19 cellular contexts compared by ENCODE assay signal in the genomic region with DNA sequence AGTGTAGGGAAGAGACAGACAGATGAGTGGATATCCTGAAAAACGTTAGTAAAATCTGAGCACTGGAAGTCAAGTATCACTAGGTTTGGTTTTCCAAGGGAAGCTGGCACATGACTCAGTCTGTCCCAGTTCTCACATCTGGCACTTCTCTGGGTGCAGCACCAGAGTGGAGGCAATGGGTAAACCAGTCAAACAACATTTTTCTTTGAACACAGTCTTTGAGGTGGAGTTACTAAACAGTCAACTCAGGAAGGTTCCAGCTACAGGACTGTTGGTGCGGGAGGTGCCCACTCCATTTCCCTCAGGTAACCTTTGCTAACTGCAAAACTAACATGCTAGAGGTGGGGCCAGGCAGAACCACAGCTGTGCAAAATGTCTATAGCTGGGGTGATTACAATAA.
DNase-seq lines count a peak whose midpoint lies in the region; ATAC-seq and TF ChIP-seq lines count a peak whose summit lies in the region.
"Had no signal": no experiment of that assay in that cellular context is flagged by ENCODE, and none has a peak within 500 bp of the region (broad histone marks: within the 10 kb centered on the region; RNA-seq: fewer than 3 reads in every experiment).

No MANE protein-coding gene starts in this region.

- DNase-seq in Calu3 (peak; percentile 54), NCI-H510A (lab: John Stamatoyannopoulos, UW) (peak; percentile 40), epithelial cell of esophagus (ENCODE audit: low read depth) (peak; percentile 95), lung (ENCODE audit: low spot score) (peak; percentile 53), RPMI8226 (no peak), NCI-H2227 (lab: John Stamatoyannopoulos, UW; ENCODE audit: unreplicated experiment) (no peak)
- no peak for DNase-seq in activated CD8-positive, alpha-beta T cell treated with anti-CD3 and anti-CD28 coated beads, Interleukin-2, amount 10 ng/mL, durations not matched to agents 7 days and 5 days
- no peak for DNase-seq in naive thymus-derived CD8-positive, alpha-beta T cell
- DNase-seq: activated gamma-delta T cell treated with Interleukin-2 at 50 U/mL for 16 hours; central memory CD4-positive, alpha-beta T cell; MG63; NCI-H1694; NCI-H446; posterior cingulate gyrus; stimulated activated CD4-positive, alpha-beta T cell treated with anti-CD3 and anti-CD28 coated beads, Interleukin-4, amount 100 ng/mL, for 1 hour had no signal

- H3K9me3 ChIP-seq in lung (ENCODE audit: control insufficient read depth in 2 of 2, insufficient read depth in 1 of 2, low read length in 1 of 2), result no peaks in the 10 kb centered on the region
- H3K9me3 ChIP-seq: BLaER1, MG63 had no signal

- peaks cover 21% of the 10 kb centered on the region for H3K36me3 Mint-ChIP-seq in Calu3 (ENCODE audit: insufficient read depth, unreplicated experiment)
- no peaks in the 10 kb centered on the region for H3K36me3 Mint-ChIP-seq in activated CD8-positive, alpha-beta T cell treated with anti-CD3 and anti-CD28 coated beads, Interleukin-2, amount 10 ng/mL, durations not matched to agents 7 days and 5 days (ENCODE audit: low read depth)
- peaks cover 0 to 20% (median 2%) of the 10 kb centered on the region in 3 donors for H3K36me3 Mint-ChIP-seq in naive thymus-derived CD8-positive, alpha-beta T cell
- H3K36me3 Mint-ChIP-seq: memory B cell; natural killer cell treated with Interleukin-12 subunit alpha and Interleukin-12 subunit beta and Interleukin-15 and Interleukin-18, amount 100 ng/mL, for 72 hours had no signal

- H3K4me1 Mint-ChIP-seq in Calu3 (ENCODE audit: low read depth, unreplicated experiment), result peaks cover 24% of the 10 kb centered on the region
- H3K4me1 Mint-ChIP-seq in activated CD8-positive, alpha-beta T cell treated with anti-CD3 and anti-CD28 coated beads, Interleukin-2, amount 10 ng/mL, durations not matched to agents 7 days and 5 days (ENCODE audit: low read depth), result no peaks in the 10 kb centered on the region
- H3K4me1 Mint-ChIP-seq in naive thymus-derived CD8-positive, alpha-beta T cell, result no peaks in the 10 kb centered on the region
- H3K4me1 Mint-ChIP-seq: memory B cell had no signal

- WGBS in lung, 2 donors, result 59 to 65% methylated on average over 2 of the region's 2 CpGs

- intact Hi-C loops in Calu3 (cut with micrococcal nuclease; ENCODE audit: unreplicated experiment), result no loop called here

- H3K4me1 ChIP-seq in lung (ENCODE audit: control insufficient read depth in 2 of 2, insufficient read depth in 2 of 2, low read length in 2 of 2), result no peaks in the 10 kb centered on the region

- H3K36me3 ChIP-seq in lung (ENCODE audit: control insufficient read depth in 2 of 2, insufficient read depth in 2 of 2, low read length in 2 of 2), result no peaks in the 10 kb centered on the region
- H3K36me3 ChIP-seq: BLaER1, MG63 had no signal

- no peaks in the 10 kb centered on the region for H3K27me3 Mint-ChIP-seq in Calu3 (ENCODE audit: unreplicated experiment)
- peaks cover 2% of the 10 kb centered on the region for H3K27me3 Mint-ChIP-seq in activated CD8-positive, alpha-beta T cell treated with anti-CD3 and anti-CD28 coated beads, Interleukin-2, amount 10 ng/mL, durations not matched to agents 7 days and 5 days (ENCODE audit: low read depth)
- H3K27me3 Mint-ChIP-seq in naive thymus-derived CD8-positive, alpha-beta T cell, result peaks cover 0 to 3% (median 0%) of the 10 kb centered on the region in 5 donors

- H3K27ac Mint-ChIP-seq in Calu3 (ENCODE audit: unreplicated experiment), result peak overlapping the region; percentile 85
- no peak overlapping the region for H3K27ac Mint-ChIP-seq in activated CD8-positive, alpha-beta T cell treated with anti-CD3 and anti-CD28 coated beads, Interleukin-2, amount 10 ng/mL, durations not matched to agents 7 days and 5 days
- no peak overlapping the region for H3K27ac Mint-ChIP-seq in naive thymus-derived CD8-positive, alpha-beta T cell
- H3K27ac Mint-ChIP-seq: GM23338; memory B cell; natural killer cell treated with Interleukin-12 subunit alpha and Interleukin-12 subunit beta and Interleukin-15 and Interleukin-18, amount 100 ng/mL, for 72 hours had no signal

- H3K4me3 ChIP-seq in epithelial cell of esophagus (ENCODE audit: low read length) (no peak overlapping the region), lung (no peak overlapping the region)
- H3K4me3 ChIP-seq: BLaER1, GM23338, MG63 had no signal

- H3K9me3 Mint-ChIP-seq in Calu3 (ENCODE audit: low read depth, unreplicated experiment), result no peaks in the 10 kb centered on the region
- no peaks in the 10 kb centered on the region for H3K9me3 Mint-ChIP-seq in activated CD8-positive, alpha-beta T cell treated with anti-CD3 and anti-CD28 coated beads, Interleukin-2, amount 10 ng/mL, durations not matched to agents 7 days and 5 days (ENCODE audit: insufficient read depth)
- H3K9me3 Mint-ChIP-seq in naive thymus-derived CD8-positive, alpha-beta T cell, result no peaks in the 10 kb centered on the region
- H3K9me3 Mint-ChIP-seq: memory B cell had no signal

- no peak overlapping the region for H3K27ac ChIP-seq in lung (ENCODE audit: low read depth in 1 of 2, low read length in 1 of 2)
- H3K27ac ChIP-seq: BLaER1 had no signal

- peak; percentile 82 for ATAC-seq in lung (ENCODE audit: insufficient read depth, low FRiP score)
- no peak for ATAC-seq in activated CD8-positive, alpha-beta T cell treated with anti-CD3 and anti-CD28 coated beads, Interleukin-2, amount 10 ng/mL, durations not matched to agents 7 days and 5 days
- no peak for ATAC-seq in naive thymus-derived CD8-positive, alpha-beta T cell
- ATAC-seq: natural killer cell treated with Interleukin-12 subunit alpha and Interleukin-12 subunit beta and Interleukin-15 and Interleukin-18, amount 100 ng/mL, for 72 hours had no signal

- CTCF ChIA-PET in Calu3 (lab: Charles Lee), result interaction anchor here (0.8 kb wide), 1 partner anchor 321 kb away, joined by 3 read pairs; no protein-coding TSS in a partner anchor
- CTCF ChIA-PET in activated CD8-positive, alpha-beta T cell treated with anti-CD3 and anti-CD28 coated beads, Interleukin-2, amount 10 ng/mL, durations not matched to agents 7 days and 5 days (lab: Charles Lee), result no interaction called here

- POLR2A ChIA-PET in activated CD8-positive, alpha-beta T cell treated with anti-CD3 and anti-CD28 coated beads, Interleukin-2, amount 10 ng/mL, durations not matched to agents 7 days and 5 days (lab: Charles Lee), result interaction anchor here (0.7 kb wide), 1 partner anchor 1232 kb away, joined by 3 read pairs; no protein-coding TSS in a partner anchor
- POLR2A ChIA-PET in naive thymus-derived CD8-positive, alpha-beta T cell (lab: Charles Lee), result no interaction called here

- BruUV-seq in Calu3 (replicated peaks; lab: Mats Ljungman, UMichigan), result no TSS peak

- no peak overlapping the region for H3K4me3 Mint-ChIP-seq in Calu3 (ENCODE audit: low read depth, unreplicated experiment)
- no peak overlapping the region for H3K4me3 Mint-ChIP-seq in activated CD8-positive, alpha-beta T cell treated with anti-CD3 and anti-CD28 coated beads, Interleukin-2, amount 10 ng/mL, durations not matched to agents 7 days and 5 days
- no peak overlapping the region for H3K4me3 Mint-ChIP-seq in naive thymus-derived CD8-positive, alpha-beta T cell
- H3K4me3 Mint-ChIP-seq: GM23338; memory B cell; natural killer cell treated with Interleukin-12 subunit alpha and Interleukin-12 subunit beta and Interleukin-15 and Interleukin-18, amount 100 ng/mL, for 72 hours had no signal

- no peaks in the 10 kb centered on the region for H3K27me3 ChIP-seq in lung (ENCODE audit: control insufficient read depth, insufficient read depth)
- H3K27me3 ChIP-seq: BLaER1, MG63 had no signal

- TF ChIP-seq CTCF in Calu3 (IDR thresholded peaks at IDR 0.05; ENCODE audit: unreplicated experiment), result no peak
- TF ChIP-seq CTCF in epithelial cell of esophagus (IDR thresholded peaks at IDR 0.05; ENCODE audit: insufficient read depth, low read depth, low read length, missing control alignments), result no peak
- TF ChIP-seq CTCF in lung (IDR thresholded peaks at IDR 0.05; ENCODE audit: control extremely low read depth, extremely low read depth), result no peak

Comparison
In these comparisons a context has a peak if more than half of its experiments do, and no peak if none do; other contexts are left out.
1. DNase-seq: peak in Calu3 (single experiment), NCI-H510A (single experiment), epithelial cell of esophagus (single experiment) and lung (single experiment); none in activated CD8-positive, alpha-beta T cell treated with anti-CD3 and anti-CD28 coated beads, Interleukin-2, amount 10 ng/mL, durations not matched to agents 7 days and 5 days (single experiment), RPMI8226 (single experiment), naive thymus-derived CD8-positive, alpha-beta T cell (0 of 10) and NCI-H2227 (single experiment).